8 cellular contexts compared by ENCODE assay signal in the genomic region with DNA sequence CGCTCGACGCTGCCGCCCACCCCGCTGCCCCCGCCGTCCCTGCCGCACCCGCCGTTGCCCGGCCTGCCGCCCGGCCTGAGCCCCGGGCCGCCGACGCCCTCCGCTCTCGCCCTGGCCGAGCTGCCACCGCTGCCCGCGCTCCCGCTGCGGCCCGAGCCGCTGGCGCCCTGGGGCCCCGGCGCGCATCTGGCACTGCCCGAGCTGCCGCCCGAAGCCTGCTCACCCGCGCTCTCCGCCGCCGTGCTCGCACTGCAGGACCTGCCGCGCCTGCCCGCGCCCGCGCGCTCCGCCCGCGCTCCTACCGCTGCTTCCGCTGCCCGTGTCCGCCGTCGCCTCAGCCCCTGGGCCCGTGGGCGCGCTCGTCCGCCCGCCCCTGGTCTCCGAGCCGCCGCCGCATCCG. TPM values are rescaled to one million over a fixed set of nuclear protein-coding genes. Genes with fewer than 3 reads are reported as not detected.
DNase-seq lines count a peak whose midpoint lies in the region; ATAC-seq, FAIRE-seq and TF ChIP-seq lines count a peak whose summit lies in the region.

No MANE protein-coding gene starts in this region.

- H3K36me3 ChIP-seq in cardiac muscle cell (no peaks in the 10 kb centered on the region), bronchial epithelial cell (ENCODE audit: control insufficient read depth, insufficient read depth, low read length) (peaks cover 2% of the 10 kb centered on the region), tibial artery (no peaks in the 10 kb centered on the region)

- H3K27ac ChIP-seq in cardiac muscle cell (no peak overlapping the region), tibial artery (no peak overlapping the region)

- DNase-seq in cardiac muscle cell (ENCODE audit: low read depth in 1 of 2, low spot score in 1 of 2) = peak in 1 of 2 donors; percentile 64
- DNase-seq in cardiac septum (ENCODE audit: low spot score) = no peak
- DNase-seq in bronchial epithelial cell (ENCODE audit: low read depth) = no peak
- DNase-seq in tibial artery = no peak
- DNase-seq in DMS79 (lab: John Stamatoyannopoulos, UW) = no peak
- no peak for DNase-seq in NCI-H128 (lab: John Stamatoyannopoulos, UW; ENCODE audit: unreplicated experiment)

- H3K4me3 ChIP-seq in cardiac muscle cell (peak overlapping the region; percentile 65), bronchial epithelial cell (ENCODE audit: low read depth, low read length) (peak overlapping the region; percentile 47), tibial artery (peak overlapping the region; percentile 19 to 35)

- no peak for TF ChIP-seq CTCF in cardiac muscle cell (IDR thresholded peaks at IDR 0.05; ENCODE audit: low read depth, low read length)
- no peak for TF ChIP-seq CTCF in bronchial epithelial cell (IDR thresholded peaks at IDR 0.05; ENCODE audit: insufficient read depth, low read length, severe bottlenecking)
- no peak for TF ChIP-seq CTCF in tibial artery (IDR thresholded peaks at IDR 0.05)

- H3K4me1 ChIP-seq in cardiac muscle cell (ENCODE audit: low read depth) = peaks cover 41% of the 10 kb centered on the region
- peaks cover 0 to 5% (median 4%) of the 10 kb centered on the region in 4 donors for H3K4me1 ChIP-seq in tibial artery

- peak; percentile 16 for ATAC-seq in HG03280 (IDR thresholded peaks at IDR 0.05; ENCODE audit: unreplicated experiment)
- no peak for ATAC-seq in GM19455 (IDR thresholded peaks at IDR 0.05; ENCODE audit: unreplicated experiment)

- H3K27me3 ChIP-seq in cardiac muscle cell (no peaks in the 10 kb centered on the region), bronchial epithelial cell (ENCODE audit: control insufficient read depth, insufficient read depth, low read length) (no peaks in the 10 kb centered on the region), tibial artery (peaks cover 0 to 65% of the 10 kb centered on the region in 2 donors)

- H3K9me3 ChIP-seq in cardiac muscle cell (ENCODE audit: low read depth) (no peaks in the 10 kb centered on the region), tibial artery (no peaks in the 10 kb centered on the region)

- no peak for FAIRE-seq in bronchial epithelial cell (lab: Jason Lieb, UNC)

- intact Hi-C loops in cardiac septum (cut with DNase I) = loop anchor here (2.0 kb wide), 1 partner anchor 16 kb away; the partner anchor contains the start of gene TNFRSF12A
- intact Hi-C loops in tibial artery (cut with DNase I; ENCODE audit: low total_unique reads) = no loop called here

RNA-seq across cellular contexts. Expression of gene CLDN9, which starts 8.4 kb away (rescaled TPM):
- total RNA-seq in cardiac muscle cell (3.2 and 6.3 TPM in 2 replicates), cardiac septum (2.3 TPM), bronchial epithelial cell (under 0.01 and 0.13 TPM in 2 replicates)
- 8.4 and 8.5 TPM in 2 replicates for polyA plus RNA-seq in cardiac muscle cell

RNA-seq across cellular contexts. Expression of gene CLDN6, which starts 13.7 kb away (rescaled TPM):
- total RNA-seq in cardiac muscle cell (148 and 210 TPM in 2 replicates), cardiac septum (0.16 TPM), bronchial epithelial cell (not detected in 2 replicates)
- 244 and 344 TPM in 2 replicates for polyA plus RNA-seq in cardiac muscle cell

RNA-seq across cellular contexts. Expression of gene TNFRSF12A, which starts 15.8 kb away (rescaled TPM):
- total RNA-seq in cardiac muscle cell (115 and 122 TPM in 2 replicates), cardiac septum (229 TPM), bronchial epithelial cell (440 and 686 TPM in 2 replicates)
- 106 and 142 TPM in 2 replicates for polyA plus RNA-seq in cardiac muscle cell

RNA-seq across cellular contexts. Expression of gene HCFC1R1, which starts 19.4 kb away (rescaled TPM):
- total RNA-seq in cardiac muscle cell (48.3 and 50.8 TPM in 2 replicates), cardiac septum (41.3 TPM), bronchial epithelial cell (1.1 and 5.6 TPM in 2 replicates)
- 109 and 140 TPM in 2 replicates for polyA plus RNA-seq in cardiac muscle cell

RNA-seq across cellular contexts. Expression of gene THOC6, which starts 19.5 kb away (rescaled TPM):
- total RNA-seq in cardiac muscle cell = 34.8 and 36.9 TPM in 2 replicates
- polyA plus RNA-seq in cardiac muscle cell = 61.3 and 65.7 TPM in 2 replicates
- total RNA-seq in cardiac septum = 13.9 TPM
- 23.7 and 28.4 TPM in 2 replicates for total RNA-seq in bronchial epithelial cell

Comparison
In these comparisons a context has a peak if more than half of its experiments do, and no peak if none do; other contexts are left out.
1. RNA of gene CLDN6, which starts 13.7 kb away (total RNA-seq): 148 to 210 TPM in cardiac muscle cell; 0.16 TPM in cardiac septum (single experiment) and not detected in bronchial epithelial cell; every median in the first group is over 100 times any median in the second.
2. Peak in every context shown above with its lines, with median percentiles within 50 percentile points of each other: H3K4me3 ChIP-seq.